In genomic region chr13:57632276-57633140, GRCh38 we compare ENCODE assay signal across 9 cellular contexts. TPM values are rescaled to one million over a fixed set of nuclear protein-coding genes. Genes with fewer than 3 reads are reported as not detected.
DNase-seq lines count a peak whose midpoint lies in the region; FAIRE-seq and TF ChIP-seq lines count a peak whose summit lies in the region.
"Had no signal": no experiment of that assay in that cellular context is flagged by ENCODE, and none has a peak within 500 bp of the region (broad histone marks: within the 10 kb centered on the region; RNA-seq: fewer than 3 reads in every experiment).

No MANE protein-coding gene starts in this region.

- H2BK15ac ChIP-seq in H1 (ENCODE audit: low read length) = no peak overlapping the region; the same call in 1 of the 2 replicates

- intact Hi-C loops in vagina (cut with DNase I) = no loop called here

- no peak for FAIRE-seq in H1 (lab: Jason Lieb, UNC)

- no peak overlapping the region for H3K9ac ChIP-seq in H1 (replicated peaks in 1 of 4; ENCODE audit: extremely low read depth in 1 of 4, low read depth in 3 of 4, low read length in 3 of 4)

- peaks cover 0 to 10% of the 10 kb centered on the region in 2 experiments; a peak in 1 of 4 replicates for H3K9me3 ChIP-seq in H1 (ENCODE audit: insufficient read depth in 2 of 2, low read depth in 1 of 2, low read length in 1 of 2)
- no peaks in the 10 kb centered on the region for H3K9me3 ChIP-seq in vagina

- H3K23ac ChIP-seq in H1 (ENCODE audit: insufficient read length) = no peak overlapping the region

- H3K4ac ChIP-seq in H1 (replicated peaks; ENCODE audit: insufficient read length, low read depth, low read length) = no peak overlapping the region

- no peak for TF ChIP-seq EP300 in H1 (IDR thresholded peaks at IDR 0.05; ENCODE audit: borderline replicate concordance in 1 of 2, low read depth in 2 of 2, low read length in 2 of 2)

- CTCF ChIA-PET in H1 (lab: Charles Lee; ENCODE audit: partially characterized antibody) = interaction anchor here (0.6 to 5.1 kb wide), 32 partner anchors 8 to 1626 kb away, joined by 3 to 38 read pairs (median 4); no protein-coding TSS in a partner anchor

- no peak overlapping the region; the same call in 1 of the 2 replicates for H2BK12ac ChIP-seq in H1 (ENCODE audit: low read depth, low read length)

- TF ChIP-seq CTCF in H1 (IDR thresholded peaks at IDR 0.05; ENCODE audit: control extremely low read depth in 1 of 3, insufficient read depth in 1 of 3, low read depth in 1 of 3, low read length in 3 of 3) (no peak), vagina (IDR thresholded peaks at IDR 0.05) (no peak)

- H3K36me3 ChIP-seq in H1 (ENCODE audit: control insufficient read depth in 2 of 4, insufficient read depth in 4 of 4, low read length in 3 of 4) (peaks cover 0 to 5% (median 0%) of the 10 kb centered on the region in 4 experiments; a peak in 1 of 8 replicates), vagina (no peaks in the 10 kb centered on the region)

- DNase-seq in stimulated activated CD4-positive, alpha-beta T cell treated with anti-CD3 and anti-CD28 coated beads, Interleukin-15, amount 100 ng/mL, for 24 hours = peak; percentile 2
- DNase-seq in stimulated activated CD4-positive, alpha-beta T cell treated with anti-CD3 and anti-CD28 coated beads, Interleukin-1b, Interleukin-23, amount 100 ng/mL, for 48 hours = no peak
- DNase-seq in H1 (ENCODE audit: low read depth in 1 of 2, low spot score in 2 of 2) (peak in 1 of 2 experiments; percentile 72), mucosa of gallbladder (ENCODE audit: low spot score) (peak; percentile 10), vagina (ENCODE audit: extremely low spot score in 2 of 2) (no peak), COLO829 (ENCODE audit: low spot score) (no peak), HPDE6-E6E7 (ENCODE audit: extremely low spot score) (no peak), HT-29 (ENCODE audit: low spot score) (no peak)
- DNase-seq: NCI-H2029 treated with DMSO at 0.1 percent for 48 hours had no signal

- no peak overlapping the region for H2BK20ac ChIP-seq in H1 (ENCODE audit: low read length)

- no peaks in the 10 kb centered on the region for H3K79me2 ChIP-seq in H1 (ENCODE audit: control insufficient read depth in 1 of 2, insufficient read depth in 2 of 2, low read length in 2 of 2)

- no peak overlapping the region for H3K14ac ChIP-seq in H1 (ENCODE audit: insufficient read length)

- 3% methylated on average over 62 of the region's 70 CpGs; no CpG with 5 or more reads in 1 of the 2 experiments for WGBS in H1 (ENCODE audit: extremely low coverage in 1 of 2, insufficient coverage in 1 of 2, insufficient read length in 1 of 2, insufficient replicate concordance in 2 of 2, low coverage in 1 of 2, low lambda C conversion rate in 2 of 2, missing lambda C conversion rate in 1 of 2), 2 experiments

- TF ChIP-seq RAD21 in H1 (IDR thresholded peaks at IDR 0.05 in 1 of 2, conservative IDR thresholded peaks at IDR 0.05 in 1 of 2; ENCODE audit: low read depth in 2 of 2, low read length in 2 of 2) = no peak

- H4K91ac ChIP-seq in H1 (replicated peaks; ENCODE audit: insufficient read length, low read length) = no peak overlapping the region

- H3K56ac ChIP-seq in H1 (replicated peaks; ENCODE audit: insufficient read length, low read depth, low read length) = no peak overlapping the region

- no peak overlapping the region for H2BK120ac ChIP-seq in H1 (replicated peaks; ENCODE audit: low read depth, low read length)

- peak overlapping the region; percentile 98 to 100 for H3K4me2 ChIP-seq in H1 (ENCODE audit: insufficient read depth in 1 of 2, low read depth in 2 of 2, low read length in 2 of 2)

- H4K5ac ChIP-seq in H1 (ENCODE audit: insufficient read length, low read depth, low read length) = no peak overlapping the region

- no peak overlapping the region for H2BK5ac ChIP-seq in H1 (ENCODE audit: low read depth, low read length)

- H3K27ac ChIP-seq in H1 (ENCODE audit: low read depth, low read length) (no peak overlapping the region), vagina (peak overlapping the region; percentile 11)

- H3K27me3 ChIP-seq in H1 (replicated peaks in 1 of 4; ENCODE audit: control insufficient read depth in 3 of 4, extremely low read depth in 1 of 4, insufficient read depth in 3 of 4, low read length in 3 of 4) (peaks cover 29 to 69% (median 56%) of the 10 kb centered on the region in 4 experiments), vagina (peaks cover 10% of the 10 kb centered on the region)

- H3K18ac ChIP-seq in H1 (ENCODE audit: extremely low read depth, low read length) = peak overlapping the region; percentile 11

- H4K20me1 ChIP-seq in H1 (replicated peaks in 1 of 2; ENCODE audit: control insufficient read depth in 1 of 2, insufficient read depth in 2 of 2, low read length in 2 of 2) = peaks cover 0 to 3% of the 10 kb centered on the region in 2 experiments

- H3K4me3 ChIP-seq in H1 (ENCODE audit: extremely low read depth in 1 of 4, insufficient read depth in 2 of 4, low read depth in 3 of 4, low read length in 4 of 4) = peak overlapping the region; percentile 61 to 73 (median 66)
- H3K4me3 ChIP-seq in vagina = peak overlapping the region; percentile 46 to 57

- peak overlapping the region; percentile 83 for H2AFZ ChIP-seq in H1 (ENCODE audit: low read length)

- peaks cover 44% of the 10 kb centered on the region for H3K23me2 ChIP-seq in H1 (ENCODE audit: low read depth, low read length)

- POLR2A ChIA-PET in H1 (lab: Charles Lee; ENCODE audit: partially characterized antibody) = interaction anchor here (0.5 to 1.1 kb wide), 4 partner anchors 14 to 1811 kb away, joined by 3 to 5 read pairs (median 4); no protein-coding TSS in a partner anchor

- H3K4me1 ChIP-seq in H1 (replicated peaks in 1 of 4; ENCODE audit: control insufficient read depth in 3 of 4, insufficient read depth in 4 of 4, low read length in 3 of 4) = peaks cover 0 to 18% (median 7%) of the 10 kb centered on the region in 4 experiments; a peak in 6 of 7 replicates
- H3K4me1 ChIP-seq in vagina = peaks cover 39% of the 10 kb centered on the region

- no peak overlapping the region for H2AK5ac ChIP-seq in H1 (ENCODE audit: low read depth, low read length)

- no peaks in the 10 kb centered on the region for H3K79me1 ChIP-seq in H1 (ENCODE audit: low read depth, low read length)

- H4K8ac ChIP-seq in H1 (ENCODE audit: extremely low read depth, insufficient read depth, low read length) = no peak overlapping the region; the same call in 1 of the 2 replicates

- no peak for TF ChIP-seq POLR2A in H1 (IDR thresholded peaks at IDR 0.05; ENCODE audit: control extremely low read depth in 1 of 2, low read depth in 2 of 2, low read length in 2 of 2)
- TF ChIP-seq POLR2A in vagina (IDR thresholded peaks at IDR 0.05) = no peak

TF ChIP-seq in H1, 55 proteins besides CTCF, POLR2A, EP300 and RAD21 (continues in another document):
- TF ChIP-seq ZNF274 (IDR thresholded peaks at IDR 0.05; ENCODE audit: borderline replicate concordance, extremely low read depth, low read length) = no peak
- TF ChIP-seq HDAC2 (IDR thresholded peaks at IDR 0.05; ENCODE audit: borderline replicate concordance in 1 of 2, low read depth in 2 of 2, low read length in 2 of 2) = no peak
- peak; percentile 83 for TF ChIP-seq KDM4A (IDR thresholded peaks at IDR 0.05; ENCODE audit: low read depth, low read length, severe bottlenecking)
- peak; percentile 78 for TF ChIP-seq EZH2 (IDR thresholded peaks at IDR 0.05; ENCODE audit: low read depth, low read length, severe bottlenecking)
- peak; percentile 78 for TF ChIP-seq MAX (IDR thresholded peaks at IDR 0.05)
- peak; percentile 92 for TF ChIP-seq E2F6 (IDR thresholded peaks at IDR 0.05)
- TF ChIP-seq RNF2 (IDR thresholded peaks at IDR 0.05; ENCODE audit: borderline replicate concordance, low read depth, low read length, missing control alignments, poor library complexity, severe bottlenecking) = peak; percentile 43
- TF ChIP-seq HDAC6 (IDR thresholded peaks at IDR 0.05; ENCODE audit: low read depth, low read length) = no peak
- no peak for TF ChIP-seq EGR1 (IDR thresholded peaks at IDR 0.05; ENCODE audit: borderline replicate concordance, low read depth, low read length)
- TF ChIP-seq SRF (IDR thresholded peaks at IDR 0.05; ENCODE audit: low read depth, low read length) = no peak

RNA-seq across cellular contexts. Expression of gene PCDH17, which starts 1.0 kb away (rescaled TPM):
- total RNA-seq in H1 (2021; fragmentation: NEBNext Ultra II Directional; extraction: Animal tissue kit (Norgen Biotek cat#: 25700)) = 0.60 and 0.67 TPM in 2 replicates
- 0.20 and 0.31 TPM in 2 replicates for polyA plus RNA-seq in H1 (2011; rRNA removed)
- polyA plus RNA-seq in H1 (2011; cell fraction: cytosol; rRNA removed) = 0.18 TPM
- 1.1 TPM for polyA plus RNA-seq in H1 (2011; cell fraction: nucleus; rRNA removed)
- polyA plus RNA-seq in H1 (2012, experiment 1 of 2) = 0.25 to 0.44 TPM (median 0.28 TPM) in 4 replicates
- polyA plus RNA-seq in H1 (2012, experiment 2 of 2) = 0.04 TPM
- 0.67 TPM for polyA plus RNA-seq in H1 (2013, experiment 1 of 2)
- 0.55 TPM for polyA plus RNA-seq in H1 (2013, experiment 2 of 2)
- 0.68 and 2.2 TPM in 2 replicates for polyA minus RNA-seq in H1 (2011; rRNA and poly(A)+ RNA removed)
- polyA minus RNA-seq in H1 (2011; cell fraction: cytosol; rRNA and poly(A)+ RNA removed) = 1.2 TPM
- polyA minus RNA-seq in H1 (2011; cell fraction: nucleus; rRNA and poly(A)+ RNA removed) = 4.8 TPM
- total RNA-seq in mucosa of gallbladder (9.4 TPM), vagina (10.1 TPM)
- not detected in 2 replicates for total RNA-seq in HT-29 (2014; rRNA removed; shearing (Covaris generic))

Comparison
In these comparisons a context has a peak if more than half of its experiments do, and no peak if none do; other contexts are left out.
1. DNase-seq: peak in stimulated activated CD4-positive, alpha-beta T cell treated with anti-CD3 and anti-CD28 coated beads, Interleukin-15, amount 100 ng/mL, for 24 hours (single experiment) and mucosa of gallbladder (single experiment); none in stimulated activated CD4-positive, alpha-beta T cell treated with anti-CD3 and anti-CD28 coated beads, Interleukin-1b, Interleukin-23, amount 100 ng/mL, for 48 hours (single experiment), vagina (0 of 2), COLO829 (single experiment), HPDE6-E6E7 (single experiment) and HT-29 (single experiment).